In genomic region chr4:87566276-87566675, GRCh38 we compare ENCODE assay signal across 19 cellular contexts. TPM values are rescaled to one million over a fixed set of nuclear protein-coding genes. Genes with fewer than 3 reads are reported as not detected.
A peak's percentile ranks its signal among the peaks of the same experiment; 100 is the strongest.
DNase-seq lines count a peak whose midpoint lies in the region; ATAC-seq and TF ChIP-seq lines count a peak whose summit lies in the region.
"Had no signal": no experiment of that assay in that cellular context is flagged by ENCODE, and none has a peak within 500 bp of the region (broad histone marks: within the 10 kb centered on the region; RNA-seq: fewer than 3 reads in every experiment).

No MANE protein-coding gene starts in this region.

- no peaks in the 10 kb centered on the region for H3K9me2 ChIP-seq in PC-3 (replicated peaks; ENCODE audit: low read length)
- H3K9me2 ChIP-seq: SK-N-SH had no signal

- intact Hi-C loops in PC-3 (cut with micrococcal nuclease), result no loop called here
- intact Hi-C loops in activated CD4-positive, alpha-beta memory T cell treated with anti-CD3 and anti-CD28 coated beads for 36 hours (cut with micrococcal nuclease), result no loop called here

- no TSS peak for BruUV-seq in PC-3 (replicated peaks; lab: Mats Ljungman, UMichigan)

- H3K27ac Mint-ChIP-seq in neural progenitor cell, result no peak overlapping the region
- no peak overlapping the region for H3K27ac Mint-ChIP-seq in activated CD4-positive, alpha-beta memory T cell treated with anti-CD3 and anti-CD28 coated beads for 36 hours
- H3K27ac Mint-ChIP-seq: T-cell had no signal

- H3K4me1 ChIP-seq in PC-3 (ENCODE audit: insufficient read depth, low read length) (peaks cover 24% of the 10 kb centered on the region), neural progenitor cell (no peaks in the 10 kb centered on the region)

- DNase-seq in NCI-H510A treated with DMSO at 0.1 percent for 48 hours (lab: John Stamatoyannopoulos, UW) (peak; percentile 45), NCI-H510A (lab: John Stamatoyannopoulos, UW) (no peak), NCI-H2029 (lab: John Stamatoyannopoulos, UW) (peak; percentile 1), PC-3 (peak; percentile 36), neural progenitor cell (ENCODE audit: low spot score) (no peak), nucleus accumbens (lab: John Stamatoyannopoulos, UW) (no peak), NCI-H526 (lab: John Stamatoyannopoulos, UW) (no peak)
- no peak for DNase-seq in activated CD4-positive, alpha-beta memory T cell treated with anti-CD3 and anti-CD28 coated beads for 36 hours
- DNase-seq: C1 segment of cervical spinal cord, DMS 273 treated with DMSO at 0.1 percent for 48 hours, HCEC 1CT, NCI-H1930, NCI-H2227 treated with DMSO at 0.1 percent for 48 hours, NCI-H82, Right ventricle myocardium superior, SK-N-SH, T-cell had no signal

- no peak overlapping the region for H3K4me3 Mint-ChIP-seq in neural progenitor cell
- no peak overlapping the region for H3K4me3 Mint-ChIP-seq in activated CD4-positive, alpha-beta memory T cell treated with anti-CD3 and anti-CD28 coated beads for 36 hours
- H3K4me3 Mint-ChIP-seq: T-cell had no signal

- H3K27me3 Mint-ChIP-seq in neural progenitor cell (ENCODE audit: insufficient read depth, low read depth), result peaks cover 4% of the 10 kb centered on the region
- H3K27me3 Mint-ChIP-seq in activated CD4-positive, alpha-beta memory T cell treated with anti-CD3 and anti-CD28 coated beads for 36 hours, result peaks cover 5% of the 10 kb centered on the region

- peak overlapping the region; percentile 59 for H3K27ac ChIP-seq in PC-3 (ENCODE audit: low read length)
- H3K27ac ChIP-seq in neural progenitor cell, result no peak overlapping the region

- no peaks in the 10 kb centered on the region for H3K4me1 Mint-ChIP-seq in neural progenitor cell
- no peaks in the 10 kb centered on the region for H3K4me1 Mint-ChIP-seq in activated CD4-positive, alpha-beta memory T cell treated with anti-CD3 and anti-CD28 coated beads for 36 hours (ENCODE audit: low read depth)

- no peaks in the 10 kb centered on the region for H3K9me3 ChIP-seq in PC-3 (ENCODE audit: low read length)
- no peaks in the 10 kb centered on the region for H3K9me3 ChIP-seq in neural progenitor cell (ENCODE audit: low read depth)
- H3K9me3 ChIP-seq: SK-N-SH had no signal

- POLR2A ChIA-PET in PC-3 (lab: Charles Lee; ENCODE audit: unreplicated experiment), result interaction anchor here (0.6 kb wide), 1 partner anchor 9 kb away, joined by 4 read pairs; no protein-coding TSS in a partner anchor
- POLR2A ChIA-PET in activated CD4-positive, alpha-beta memory T cell treated with anti-CD3 and anti-CD28 coated beads for 36 hours (lab: Charles Lee), result no interaction called here

- CTCF ChIA-PET in PC-3 (lab: Charles Lee), result no interaction called here
- CTCF ChIA-PET in activated CD4-positive, alpha-beta memory T cell treated with anti-CD3 and anti-CD28 coated beads for 36 hours (lab: Charles Lee), result no interaction called here

- H4K20me1 ChIP-seq in PC-3 (ENCODE audit: low read length), result no peaks in the 10 kb centered on the region
- H4K20me1 ChIP-seq in neural progenitor cell (ENCODE audit: low read depth), result no peaks in the 10 kb centered on the region

- H3K4me2 ChIP-seq in PC-3 (ENCODE audit: low read length) (peak overlapping the region; percentile 47), neural progenitor cell (no peak overlapping the region)
- H3K4me2 ChIP-seq: SK-N-SH had no signal

- no peaks in the 10 kb centered on the region for H3F3A ChIP-seq in PC-3 (ENCODE audit: low read length, unreplicated experiment)
- H3F3A ChIP-seq in neural progenitor cell (ENCODE audit: low read depth), result no peaks in the 10 kb centered on the region

- H3K9ac ChIP-seq in PC-3 (ENCODE audit: low read length) (no peak overlapping the region), neural progenitor cell (no peak overlapping the region)
- H3K9ac ChIP-seq: SK-N-SH had no signal

- H3K4me3 ChIP-seq in PC-3 (ENCODE audit: low read length), result no peak overlapping the region
- H3K4me3 ChIP-seq in neural progenitor cell, result no peak overlapping the region
- H3K4me3 ChIP-seq: K562 had no signal

- peak; percentile 91 for ATAC-seq in PC-3
- ATAC-seq: K562, T-cell had no signal

- H3K27me3 ChIP-seq in PC-3 (ENCODE audit: low read length), result no peaks in the 10 kb centered on the region
- no peaks in the 10 kb centered on the region for H3K27me3 ChIP-seq in neural progenitor cell

- no peaks in the 10 kb centered on the region for H3K36me3 ChIP-seq in PC-3 (ENCODE audit: low read depth, low read length)
- no peaks in the 10 kb centered on the region for H3K36me3 ChIP-seq in neural progenitor cell

- H3K36me3 Mint-ChIP-seq in neural progenitor cell, result no peaks in the 10 kb centered on the region
- no peaks in the 10 kb centered on the region for H3K36me3 Mint-ChIP-seq in activated CD4-positive, alpha-beta memory T cell treated with anti-CD3 and anti-CD28 coated beads for 36 hours
- H3K36me3 Mint-ChIP-seq: T-cell had no signal

- H3K79me2 ChIP-seq in PC-3 (ENCODE audit: low read length) (no peaks in the 10 kb centered on the region), neural progenitor cell (ENCODE audit: low read depth) (no peaks in the 10 kb centered on the region)

- peak overlapping the region; percentile 43; the same call in 1 of the 2 replicates for H2AFZ ChIP-seq in PC-3 (ENCODE audit: low read length)
- H2AFZ ChIP-seq in neural progenitor cell (replicated peaks), result peak overlapping the region; percentile 66

- TF ChIP-seq CTCF in PC-3 (conservative IDR thresholded peaks at IDR 0.05; ENCODE audit: low read depth, low read length) (no peak), neural progenitor cell (IDR thresholded peaks at IDR 0.05) (no peak)

- peaks cover 2% of the 10 kb centered on the region for H3K9me3 Mint-ChIP-seq in neural progenitor cell
- no peaks in the 10 kb centered on the region for H3K9me3 Mint-ChIP-seq in activated CD4-positive, alpha-beta memory T cell treated with anti-CD3 and anti-CD28 coated beads for 36 hours
- H3K9me3 Mint-ChIP-seq: T-cell had no signal

RNA-seq across cellular contexts. Expression of gene SPARCL1, which starts 37.1 kb away (rescaled TPM):
- total RNA-seq in PC-3 (2014; rRNA removed) (not detected in 2 replicates), neural progenitor cell (ENCODE audit: low replicate concordance) (0.43 TPM in 1 of 2 replicates, not detected in the other)
- total RNA-seq in activated CD4-positive, alpha-beta memory T cell treated with anti-CD3 and anti-CD28 coated beads for 36 hours, result not detected
- total RNA-seq: A172 had no signal

RNA-seq across cellular contexts. Expression of gene DSPP, which starts 42.1 kb away (rescaled TPM):
- total RNA-seq in PC-3 (2014; rRNA removed) (0.04 TPM in 1 of 2 replicates, not detected in the other), neural progenitor cell (ENCODE audit: low replicate concordance) (0.21 TPM in 1 of 2 replicates, not detected in the other)
- total RNA-seq in activated CD4-positive, alpha-beta memory T cell treated with anti-CD3 and anti-CD28 coated beads for 36 hours, result not detected
- total RNA-seq: A172, K562, Right ventricle myocardium superior, T-cell had no signal

Comparison
In these comparisons a context has a peak if more than half of its experiments do, and no peak if none do; other contexts are left out.
1. DNase-seq: peak in NCI-H510A treated with DMSO at 0.1 percent for 48 hours (single experiment), NCI-H2029 (single experiment) and PC-3 (single experiment); none in NCI-H510A (single experiment), neural progenitor cell (single experiment), nucleus accumbens (0 of 56), NCI-H526 (0 of 2) and activated CD4-positive, alpha-beta memory T cell treated with anti-CD3 and anti-CD28 coated beads for 36 hours (single experiment).